In the genomic region with DNA sequence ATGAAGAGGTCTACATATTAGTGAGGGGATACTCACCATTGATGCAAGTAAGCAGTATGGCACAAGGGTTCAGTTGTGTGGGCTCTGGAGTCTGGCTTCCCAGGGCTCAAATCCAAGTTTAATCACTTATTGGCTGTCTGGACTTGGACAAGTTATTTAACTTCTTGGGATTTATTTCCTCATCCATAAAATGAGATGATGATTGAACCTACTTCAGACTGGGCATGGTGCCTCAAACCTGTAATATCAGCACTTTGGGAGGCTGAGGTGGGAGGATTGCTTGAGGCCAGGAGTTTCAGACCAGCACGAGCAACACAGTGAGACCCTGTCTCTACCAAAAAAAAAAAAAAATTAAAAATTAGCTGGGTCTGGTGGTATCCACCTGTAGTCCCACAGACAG, we compare ENCODE assay signal across 8 cellular contexts.
"Had no signal": no experiment of that assay in that cellular context is flagged by ENCODE, and none has a peak within 500 bp of the region (broad histone marks: within the 10 kb centered on the region; RNA-seq: fewer than 3 reads in every experiment).

No MANE protein-coding gene starts in this region.

- ATAC-seq: HepG2, K562 had no signal

- H3K4me3 Mint-ChIP-seq: IgD-negative memory B cell had no signal

- H3K27ac Mint-ChIP-seq: IgD-negative memory B cell had no signal

- FAIRE-seq: HepG2, HTR-8/SVneo, K562 had no signal

- H3K4me3 ChIP-seq: K562 had no signal

- H3K27ac ChIP-seq: HL-60 had no signal

- H3K4me1 Mint-ChIP-seq: IgD-negative memory B cell had no signal

- H3K9me3 Mint-ChIP-seq: IgD-negative memory B cell had no signal

- DNase-seq: IMR-90, KBM-7, KG1 had no signal

- H3K36me3 Mint-ChIP-seq: IgD-negative memory B cell had no signal
